19 cellular contexts compared by ENCODE assay signal in genomic region chr7:27345164-27345887, GRCh38.
A peak's percentile ranks its signal among the peaks of the same experiment; 100 is the strongest.
DNase-seq lines count a peak whose midpoint lies in the region; ATAC-seq, FAIRE-seq and TF ChIP-seq lines count a peak whose summit lies in the region.
"Had no signal": no experiment of that assay in that cellular context is flagged by ENCODE, and none has a peak within 500 bp of the region (broad histone marks: within the 10 kb centered on the region; RNA-seq: fewer than 3 reads in every experiment).

No MANE protein-coding gene starts in this region.

- H3K4me3 ChIP-seq in A549 (no peak overlapping the region), hepatocyte (no peak overlapping the region)
- H3K4me3 ChIP-seq: GM12878, GM23248, Peyer's patch had no signal

- no peaks in the 10 kb centered on the region for H3K79me2 ChIP-seq in hepatocyte

- no peak overlapping the region for H2AFZ ChIP-seq in hepatocyte
- H2AFZ ChIP-seq: GM23248 had no signal

- CTCF ChIA-PET in A549 (lab: Yijun Ruan, JAX) = interaction anchor here (0.9 to 1.2 kb wide), 3 partner anchors 16 to 717 kb away, joined by 3 to 4 read pairs (median 3); no protein-coding TSS in a partner anchor
- CTCF ChIA-PET in HEK293T (lab: Yijun Ruan, JAX) = interaction anchor here (0.5 to 1.0 kb wide), 2 partner anchors 16 to 1456 kb away, joined by 3 read pairs; no protein-coding TSS in a partner anchor

- no peak for FAIRE-seq in A549 (lab: Jason Lieb, UNC)
- FAIRE-seq: GM12878, GM18507, GM19239 had no signal

- TF ChIP-seq EP300 in A549 (IDR thresholded peaks at IDR 0.05) = no peak

- H3K4me2 ChIP-seq in A549 = peak overlapping the region; percentile 87
- H3K4me2 ChIP-seq in hepatocyte = no peak overlapping the region

- TF ChIP-seq CTCF in A549 (IDR thresholded peaks at IDR 0.05) = no peak
- no peak for TF ChIP-seq CTCF in hepatocyte (IDR thresholded peaks at IDR 0.05; ENCODE audit: poor library complexity)

- H3K9me2 ChIP-seq in hepatocyte (replicated peaks; ENCODE audit: insufficient read depth) = no peaks in the 10 kb centered on the region

- 89% methylated on average over 3 of the region's 3 CpGs for WGBS in A549 (ENCODE audit: missing lambda C conversion rate)
- 55% methylated on average over 3 of the region's 3 CpGs for WGBS in hepatocyte (ENCODE audit: low lambda C conversion rate, missing lambda C conversion rate)

- POLR2A ChIA-PET in A549 (lab: Yijun Ruan, JAX) = no interaction called here
- POLR2A ChIA-PET in HEK293T (lab: Yijun Ruan, JAX) = no interaction called here

- H4K20me1 ChIP-seq in hepatocyte (ENCODE audit: insufficient read depth, poor library complexity, severe bottlenecking) = no peaks in the 10 kb centered on the region

- H3K36me3 ChIP-seq in hepatocyte (replicated peaks; ENCODE audit: insufficient read depth, low read depth) = no peaks in the 10 kb centered on the region
- H3K36me3 ChIP-seq: BE2C, Peyer's patch had no signal

- TF ChIP-seq RAD21 in A549 (conservative IDR thresholded peaks at IDR 0.05 in 1 of 2, IDR thresholded peaks at IDR 0.05 in 1 of 2) = no peak

- no peak for TF ChIP-seq POLR2A in A549 (IDR thresholded peaks at IDR 0.05; ENCODE audit: low read length)

- DNase-seq in A549 (ENCODE audit: low read depth in 1 of 2, low spot score in 1 of 2) (no peak), DMS79 treated with DMSO at 0.1 percent for 48 hours (lab: John Stamatoyannopoulos, UW) (peak; percentile 25), OCI-M1 (lab: John Stamatoyannopoulos, UW) (peak; percentile 30), hepatocyte (ENCODE audit: low spot score) (peak; percentile 18), islet precursor cell (no peak), HEK293T (ENCODE audit: extremely low spot score) (no peak)
- DNase-seq: BE2C, GM23248, MM.1S, NCI-H1105 treated with DMSO at 0.1 percent for 48 hours, NCI-H1930, NCI-H524 treated with DMSO at 0.1 percent for 48 hours, Peyer's patch, SIG-M5 had no signal

- peaks cover 27% of the 10 kb centered on the region for H3K4me1 ChIP-seq in A549
- peaks cover 39% of the 10 kb centered on the region for H3K4me1 ChIP-seq in hepatocyte (ENCODE audit: insufficient read depth)
- H3K4me1 ChIP-seq: BE2C, Peyer's patch had no signal

- no peaks in the 10 kb centered on the region for H3K27me3 ChIP-seq in hepatocyte
- H3K27me3 ChIP-seq: Peyer's patch had no signal

- no peak for ATAC-seq in A549
- no peak for ATAC-seq in esophagus mucosa
- ATAC-seq in GM18870 (IDR thresholded peaks at IDR 0.05; ENCODE audit: unreplicated experiment) = no peak
- ATAC-seq: GM12878 had no signal

- H3K9me3 ChIP-seq in A549 (no peaks in the 10 kb centered on the region), hepatocyte (ENCODE audit: low read depth) (no peaks in the 10 kb centered on the region)
- H3K9me3 ChIP-seq: BE2C, Peyer's patch had no signal

- H3K27ac ChIP-seq in A549 (peak overlapping the region; percentile 80 to 87; a peak in 5 of 6 replicates), hepatocyte (peak overlapping the region; percentile 72)
- H3K27ac ChIP-seq: GM23248, Peyer's patch had no signal

TF ChIP-seq in A549, 52 proteins besides CTCF, POLR2A, EP300 and RAD21:
- no peak for TF ChIP-seq BCL3 (IDR thresholded peaks at IDR 0.05)
- TF ChIP-seq FOSB (CRISPR knock-in tag; IDR thresholded peaks at IDR 0.05) = no peak
- peak; percentile 99 for TF ChIP-seq MAFK (IDR thresholded peaks at IDR 0.05; ENCODE audit: partially characterized antibody)
- no peak for TF ChIP-seq CBX2 (IDR thresholded peaks at IDR 0.05; ENCODE audit: borderline replicate concordance, low read depth)
- TF ChIP-seq CHD4 (IDR thresholded peaks at IDR 0.05; ENCODE audit: borderline replicate concordance) = no peak
- peak; percentile 53 for TF ChIP-seq NFE2L2 (conservative IDR thresholded peaks at IDR 0.05; ENCODE audit: low read length)

TF ChIP-seq in HEK293T, 16 proteins besides CTCF, POLR2A, EP300 and RAD21:
- TF ChIP-seq NFRKB (IDR thresholded peaks at IDR 0.05) (no peak), BHLHE40 (IDR thresholded peaks at IDR 0.05; ENCODE audit: borderline replicate concordance) (no peak), CTBP1 (IDR thresholded peaks at IDR 0.05; ENCODE audit: borderline replicate concordance) (no peak), FOXM1 (IDR thresholded peaks at IDR 0.05; ENCODE audit: borderline replicate concordance) (no peak), ARNT (IDR thresholded peaks at IDR 0.05) (no peak)
TF ChIP-seq in HEK293T: peak in this region for 0.

Comparison
In these comparisons a context has a peak if more than half of its experiments do, and no peak if none do; other contexts are left out.
1. DNase-seq: peak in DMS79 treated with DMSO at 0.1 percent for 48 hours (single experiment), OCI-M1 (single experiment) and hepatocyte (single experiment); none in A549 (0 of 2), islet precursor cell (single experiment) and HEK293T (single experiment).